1 cellular context compared by ENCODE assay signal in genomic region chr17:44362056-44362355, GRCh38.
TF ChIP-seq lines count a peak whose summit lies in the region.

No MANE protein-coding gene starts in this region.

TF ChIP-seq in HCT116, 20 proteins besides CTCF, POLR2A, EP300 and RAD21 (continued from another document):
- TF ChIP-seq REST (IDR thresholded peaks at IDR 0.05; ENCODE audit: low read depth) (no peak), TCF7L2 (IDR thresholded peaks at IDR 0.05; ENCODE audit: borderline replicate concordance, extremely low read depth, insufficient read depth, insufficient read length) (no peak), SRF (IDR thresholded peaks at IDR 0.05; ENCODE audit: low read depth) (no peak), FOSL1 (IDR thresholded peaks at IDR 0.05; ENCODE audit: low read depth) (no peak)
TF ChIP-seq in HCT116: peak in this region for 0.
